ENCODE assay signal across 17 cellular contexts in genomic region chr17:8463089-8463488, GRCh38. TPM values are rescaled to one million over a fixed set of nuclear protein-coding genes. Genes with fewer than 3 reads are reported as not detected.
DNase-seq lines count a peak whose midpoint lies in the region; ATAC-seq and TF ChIP-seq lines count a peak whose summit lies in the region.
"Had no signal": no experiment of that assay in that cellular context is flagged by ENCODE, and none has a peak within 500 bp of the region (broad histone marks: within the 10 kb centered on the region; RNA-seq: fewer than 3 reads in every experiment).

No MANE protein-coding gene starts in this region.

- peaks cover 2% of the 10 kb centered on the region for H3K36me3 Mint-ChIP-seq in activated naive CD8-positive, alpha-beta T cell
- peaks cover 19% of the 10 kb centered on the region for H3K36me3 Mint-ChIP-seq in activated naive CD8-positive, alpha-beta T cell treated with anti-CD3 and anti-CD28 coated beads for 36 hours
- H3K36me3 Mint-ChIP-seq in memory B cell: peaks cover 43% of the 10 kb centered on the region

- peak overlapping the region; percentile 50 for H3K27ac Mint-ChIP-seq in activated naive CD8-positive, alpha-beta T cell
- H3K27ac Mint-ChIP-seq in activated naive CD8-positive, alpha-beta T cell treated with anti-CD3 and anti-CD28 coated beads for 36 hours: no peak overlapping the region
- peak overlapping the region; percentile 49 for H3K27ac Mint-ChIP-seq in memory B cell

- H3K4me1 ChIP-seq in ascending aorta (peaks cover 9 to 59% of the 10 kb centered on the region in 2 donors), tibial artery (peaks cover 0 to 64% (median 44%) of the 10 kb centered on the region in 4 donors)

- TF ChIP-seq CTCF in ascending aorta (IDR thresholded peaks at IDR 0.05) (no peak), tibial artery (IDR thresholded peaks at IDR 0.05) (no peak)

- H3K27ac ChIP-seq in ascending aorta (peak overlapping the region; percentile 64 to 79), tibial artery (peak overlapping the region; percentile 64 to 82)
- H3K27ac ChIP-seq: heart left ventricle had no signal

- H3K27me3 ChIP-seq in ascending aorta: no peaks in the 10 kb centered on the region
- H3K27me3 ChIP-seq in tibial artery: no peaks in the 10 kb centered on the region
- H3K27me3 ChIP-seq: heart left ventricle had no signal

- H3K27me3 Mint-ChIP-seq in activated naive CD8-positive, alpha-beta T cell: no peaks in the 10 kb centered on the region
- no peaks in the 10 kb centered on the region for H3K27me3 Mint-ChIP-seq in activated naive CD8-positive, alpha-beta T cell treated with anti-CD3 and anti-CD28 coated beads for 36 hours
- H3K27me3 Mint-ChIP-seq in memory B cell: no peaks in the 10 kb centered on the region

- DNase-seq in activated naive CD8-positive, alpha-beta T cell treated with anti-CD3 and anti-CD28 coated beads for 36 hours: no peak
- DNase-seq in ascending aorta (ENCODE audit: low spot score in 2 of 2): peak in 1 of 2 donors; percentile 71
- DNase-seq in memory B cell (ENCODE audit: low spot score in 2 of 2): no peak
- DNase-seq in tibial artery: no peak
- no peak for DNase-seq in inferior parietal cortex (ENCODE audit: extremely low spot score)
- DNase-seq: activated CD8-positive, alpha-beta memory T cell treated with anti-CD3 and anti-CD28 coated beads, Interleukin-2, amount 50 U/mL, for 48 hours; GF-D8; heart left ventricle; Karpas-422; NCI-H524; SHP77 treated with DMSO at 0.1 percent for 48 hours; T-helper 2 cell had no signal

- no peaks in the 10 kb centered on the region for H3K9me3 Mint-ChIP-seq in activated naive CD8-positive, alpha-beta T cell (ENCODE audit: low read depth)
- no peaks in the 10 kb centered on the region for H3K9me3 Mint-ChIP-seq in activated naive CD8-positive, alpha-beta T cell treated with anti-CD3 and anti-CD28 coated beads for 36 hours
- H3K9me3 Mint-ChIP-seq in memory B cell: no peaks in the 10 kb centered on the region

- no peaks in the 10 kb centered on the region for H3K9me3 ChIP-seq in ascending aorta
- no peaks in the 10 kb centered on the region for H3K9me3 ChIP-seq in tibial artery
- H3K9me3 ChIP-seq: heart left ventricle had no signal

- no peak overlapping the region for H3K4me3 Mint-ChIP-seq in activated naive CD8-positive, alpha-beta T cell
- H3K4me3 Mint-ChIP-seq in activated naive CD8-positive, alpha-beta T cell treated with anti-CD3 and anti-CD28 coated beads for 36 hours: no peak overlapping the region
- no peak overlapping the region for H3K4me3 Mint-ChIP-seq in memory B cell

- ATAC-seq in memory B cell (ENCODE audit: low read depth) (no peak), GM21786 (IDR thresholded peaks at IDR 0.05; ENCODE audit: unreplicated experiment) (no peak), HG02571 (IDR thresholded peaks at IDR 0.05; ENCODE audit: unreplicated experiment) (no peak)
- ATAC-seq: activated CD4-positive, CD25-positive, alpha-beta regulatory T cell treated with anti-CD3 and anti-CD28 coated beads, Interleukin-2, amount 50 U/mL, for 24 hours; heart left ventricle had no signal

- peaks cover 15% of the 10 kb centered on the region for H3K4me1 Mint-ChIP-seq in activated naive CD8-positive, alpha-beta T cell (ENCODE audit: low read depth)
- peaks cover 20% of the 10 kb centered on the region for H3K4me1 Mint-ChIP-seq in activated naive CD8-positive, alpha-beta T cell treated with anti-CD3 and anti-CD28 coated beads for 36 hours
- H3K4me1 Mint-ChIP-seq in memory B cell: peaks cover 12% of the 10 kb centered on the region

- H3K36me3 ChIP-seq in ascending aorta (peaks cover 34 to 62% of the 10 kb centered on the region in 2 donors), tibial artery (peaks cover 41 to 93% (median 71%) of the 10 kb centered on the region in 3 donors)

- no peak overlapping the region for H3K4me3 ChIP-seq in ascending aorta
- H3K4me3 ChIP-seq in tibial artery: no peak overlapping the region
- H3K4me3 ChIP-seq: heart left ventricle, skin epidermis had no signal

- intact Hi-C loops in ascending aorta (cut with DNase I): loop anchor here (1.0 kb wide), 1 partner anchor 28 kb away; the partner anchor contains the start of gene NDEL1
- intact Hi-C loops in tibial artery (cut with DNase I; ENCODE audit: low total_unique reads): no loop called here

RNA-seq across cellular contexts. Expression of gene NDEL1, which starts 27.4 kb away (rescaled TPM):
- 10 to 100 TPM; 37.5 to 47.8 TPM for total RNA-seq in activated naive CD8-positive, alpha-beta T cell treated with anti-CD3 and anti-CD28 coated beads for 36 hours
- 103 TPM for total RNA-seq in ascending aorta
